ENCODE assay signal across 24 cellular contexts in the genomic region with DNA sequence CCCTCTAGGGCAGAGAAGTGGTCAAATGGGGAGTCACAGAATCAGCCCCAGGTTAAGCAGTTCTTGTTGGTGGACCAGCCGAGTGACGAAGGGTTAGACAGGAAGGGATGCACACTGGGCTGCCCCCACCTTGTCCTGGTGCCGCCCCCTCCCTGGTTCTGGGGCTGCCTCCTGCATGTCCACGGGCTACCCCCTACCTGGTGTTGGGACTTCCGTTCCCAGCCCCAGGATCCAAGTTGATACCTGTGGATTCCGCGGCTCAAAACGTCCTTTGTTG.
DNase-seq lines count a peak whose midpoint lies in the region; ATAC-seq, FAIRE-seq and TF ChIP-seq lines count a peak whose summit lies in the region.
"Had no signal": no experiment of that assay in that cellular context is flagged by ENCODE, and none has a peak within 500 bp of the region (broad histone marks: within the 10 kb centered on the region; RNA-seq: fewer than 3 reads in every experiment).

No MANE protein-coding gene starts in this region.

- no peak overlapping the region for H2AFZ ChIP-seq in HepG2 (ENCODE audit: low read length)

- peak; percentile 31 for ATAC-seq in HepG2
- peak; percentile 6 for ATAC-seq in upper lobe of right lung
- no peak for ATAC-seq in GM18520 (IDR thresholded peaks at IDR 0.05; ENCODE audit: unreplicated experiment)
- no peak for ATAC-seq in stimulated activated naive B cell treated with anti-CD40 and anti-IgM and Interleukin-4, amounts not matched to agents 10 μg/mL and 1 μg/mL and 100 μg/mL, for 72 hours (replicated peaks)
- ATAC-seq: naive thymus-derived CD4-positive, alpha-beta T cell had no signal

- CTCF ChIA-PET in MCF 10A (lab: Yijun Ruan, JAX) = no interaction called here
- CTCF ChIA-PET in HepG2 (lab: Yijun Ruan, JAX; ENCODE audit: low intra/inter-chr PET ratio, low total read pairs) = no interaction called here
- CTCF ChIA-PET in CD8-positive, alpha-beta memory T cell (lab: Charles Lee) = interaction anchor here (0.5 kb wide), 1 partner anchor 10 kb away, joined by 3 read pairs; no protein-coding TSS in a partner anchor

- H3K79me2 ChIP-seq in HepG2 (ENCODE audit: insufficient read depth, low read length) = no peaks in the 10 kb centered on the region

- WGBS in HepG2 (ENCODE audit: low lambda C conversion rate) = 11% methylated on average over 4 of the region's 8 CpGs

- no peak overlapping the region for H3K27ac Mint-ChIP-seq in MCF 10A (ENCODE audit: low read depth, unreplicated experiment)
- H3K27ac Mint-ChIP-seq in stimulated activated naive B cell treated with anti-CD40 and anti-IgM and Interleukin-4, amounts not matched to agents 10 μg/mL and 1 μg/mL and 100 μg/mL, for 72 hours = no peak overlapping the region
- peak overlapping the region in 1 of 8 donors; percentile 69 for H3K27ac Mint-ChIP-seq in CD8-positive, alpha-beta memory T cell
- H3K27ac Mint-ChIP-seq: B cell; naive thymus-derived CD4-positive, alpha-beta T cell; T-helper 2 cell treated with Interferon-gamma antibody and Interleukin-4, amounts not matched to agents 5 μg/mL and 100 μg/mL, for 36 hours had no signal

- no peaks in the 10 kb centered on the region; the same call in 1 of the 2 replicates for H4K20me1 ChIP-seq in HepG2 (ENCODE audit: insufficient read depth, low read length)

- H3K9me3 Mint-ChIP-seq in MCF 10A (ENCODE audit: unreplicated experiment) = no peaks in the 10 kb centered on the region
- H3K9me3 Mint-ChIP-seq in stimulated activated naive B cell treated with anti-CD40 and anti-IgM and Interleukin-4, amounts not matched to agents 10 μg/mL and 1 μg/mL and 100 μg/mL, for 72 hours = no peaks in the 10 kb centered on the region
- H3K9me3 Mint-ChIP-seq in CD8-positive, alpha-beta memory T cell = peaks cover 0 to 6% (median 2%) of the 10 kb centered on the region in 5 donors

- no peak for TF ChIP-seq RAD21 in HepG2 (CRISPR knock-in tag; IDR thresholded peaks at IDR 0.05)

- H3K36me3 ChIP-seq in HepG2 (replicated peaks in 1 of 2; ENCODE audit: control insufficient read depth in 1 of 2, insufficient read depth in 2 of 2, low read length in 2 of 2) (no peaks in the 10 kb centered on the region), upper lobe of right lung (no peaks in the 10 kb centered on the region)
- no peaks in the 10 kb centered on the region for H3K36me3 ChIP-seq in CD8-positive, alpha-beta memory T cell (ENCODE audit: insufficient read depth, low read length)
- H3K36me3 ChIP-seq: pancreas, SJSA1, transverse colon had no signal

- no peak for FAIRE-seq in HepG2 (lab: Jason Lieb, UNC)
- FAIRE-seq: kidney, pancreas had no signal

- DNase-seq in DMS53 treated with DMSO at 0.1 percent for 48 hours (lab: John Stamatoyannopoulos, UW; ENCODE audit: unreplicated experiment) = peak; percentile 68
- DNase-seq in DMS53 (lab: John Stamatoyannopoulos, UW) = no peak
- DNase-seq in MCF 10A (ENCODE audit: unreplicated experiment) = no peak
- no peak for DNase-seq in HepG2 (ENCODE audit: low spot score)
- no peak for DNase-seq in upper lobe of right lung
- no peak for DNase-seq in stimulated activated naive B cell treated with anti-CD40 and anti-IgM and Interleukin-4, amounts not matched to agents 10 μg/mL and 1 μg/mL and 100 μg/mL, for 72 hours
- no peak for DNase-seq in CD8-positive, alpha-beta memory T cell
- DNase-seq: activated CD4-positive, alpha-beta T cell treated with anti-CD3 and anti-CD28 coated beads, Interleukin-2, amount 50 U/mL, for 48 hours; activated naive CD4-positive, alpha-beta T cell; activated T-cell treated with anti-CD3 and anti-CD28 coated beads for 4 hours; foreskin fibroblast; hypothalamus; kidney; naive thymus-derived CD4-positive, alpha-beta T cell; NCI-H1694 treated with DMSO at 0.1 percent for 48 hours; NCI-H748 treated with DMSO at 0.1 percent for 48 hours; pancreas; stimulated activated naive CD4-positive, alpha-beta T cell treated with Interleukin-2 at 50 U/mL for 16 hours; transverse colon had no signal

- H3K27me3 Mint-ChIP-seq in MCF 10A (ENCODE audit: insufficient read depth, unreplicated experiment) = peaks cover 2% of the 10 kb centered on the region
- H3K27me3 Mint-ChIP-seq in stimulated activated naive B cell treated with anti-CD40 and anti-IgM and Interleukin-4, amounts not matched to agents 10 μg/mL and 1 μg/mL and 100 μg/mL, for 72 hours = peaks cover 32 to 52% of the 10 kb centered on the region in 2 donors
- H3K27me3 Mint-ChIP-seq in CD8-positive, alpha-beta memory T cell = peaks cover 11 to 27% of the 10 kb centered on the region in 2 donors

- no peak overlapping the region for H3K9ac ChIP-seq in HepG2 (ENCODE audit: insufficient read depth, low read depth, low read length)

- peak overlapping the region; percentile 67 for H3K4me3 Mint-ChIP-seq in MCF 10A (ENCODE audit: unreplicated experiment)
- no peak overlapping the region for H3K4me3 Mint-ChIP-seq in stimulated activated naive B cell treated with anti-CD40 and anti-IgM and Interleukin-4, amounts not matched to agents 10 μg/mL and 1 μg/mL and 100 μg/mL, for 72 hours
- no peak overlapping the region for H3K4me3 Mint-ChIP-seq in CD8-positive, alpha-beta memory T cell
- H3K4me3 Mint-ChIP-seq: B cell; naive thymus-derived CD4-positive, alpha-beta T cell; T-helper 2 cell treated with Interferon-gamma antibody and Interleukin-4, amounts not matched to agents 5 μg/mL and 100 μg/mL, for 36 hours had no signal

- POLR2A ChIA-PET in MCF 10A (lab: Yijun Ruan, JAX) = no interaction called here
- POLR2A ChIA-PET in HepG2 (lab: Yijun Ruan, JAX) = no interaction called here
- POLR2A ChIA-PET in CD8-positive, alpha-beta memory T cell (lab: Charles Lee) = no interaction called here

- H3K4me2 ChIP-seq in HepG2 (ENCODE audit: low read depth, low read length) = peak overlapping the region; percentile 58

- BruUV-seq in MCF 10A (replicated peaks; lab: Mats Ljungman, UMichigan) (no TSS peak), HepG2 (replicated peaks; lab: Mats Ljungman, UMichigan) (no TSS peak)

- TF ChIP-seq CTCF in MCF 10A (IDR thresholded peaks at IDR 0.05; ENCODE audit: unreplicated experiment) (no peak), HepG2 (CRISPR knock-in tag; IDR thresholded peaks at IDR 0.05) (no peak), upper lobe of right lung (IDR thresholded peaks at IDR 0.05) (no peak)

- no peaks in the 10 kb centered on the region for H3K9me3 ChIP-seq in HepG2 (ENCODE audit: low read length)
- H3K9me3 ChIP-seq in upper lobe of right lung = no peaks in the 10 kb centered on the region
- H3K9me3 ChIP-seq in CD8-positive, alpha-beta memory T cell (ENCODE audit: low read length) = no peaks in the 10 kb centered on the region
- H3K9me3 ChIP-seq: pancreas, SJSA1, transverse colon had no signal

- peaks cover 24% of the 10 kb centered on the region for H3K4me1 ChIP-seq in HepG2 (ENCODE audit: insufficient read depth, low read length)
- H3K4me1 ChIP-seq in upper lobe of right lung = no peaks in the 10 kb centered on the region
- no peaks in the 10 kb centered on the region for H3K4me1 ChIP-seq in CD8-positive, alpha-beta memory T cell (ENCODE audit: insufficient read depth, low read length)
- H3K4me1 ChIP-seq: pancreas had no signal

- no peaks in the 10 kb centered on the region for H3K36me3 Mint-ChIP-seq in MCF 10A (ENCODE audit: insufficient read depth, unreplicated experiment)
- H3K36me3 Mint-ChIP-seq in stimulated activated naive B cell treated with anti-CD40 and anti-IgM and Interleukin-4, amounts not matched to agents 10 μg/mL and 1 μg/mL and 100 μg/mL, for 72 hours = peaks cover 0 to 2% of the 10 kb centered on the region in 2 donors
- H3K36me3 Mint-ChIP-seq in CD8-positive, alpha-beta memory T cell = no peaks in the 10 kb centered on the region
- H3K36me3 Mint-ChIP-seq: naive thymus-derived CD4-positive, alpha-beta T cell had no signal

- TF ChIP-seq POLR2A in HepG2 (IDR thresholded peaks at IDR 0.05; ENCODE audit: insufficient read depth in 1 of 2, low read depth in 2 of 2, low read length in 2 of 2) = no peak

- in situ Hi-C loops in HepG2 (cut with HindIII; ENCODE audit: extremely low pct_ligation_motif_present, low pct_unique_long_range_greater_than_20kb) = loop anchor here (5.0 kb wide), 1 partner anchor 74 kb away; a partner anchor contains a TSS

- H3K27ac ChIP-seq in HepG2 (ENCODE audit: extremely low read length, insufficient read depth, low read length) (no peak overlapping the region), upper lobe of right lung (no peak overlapping the region)
- H3K27ac ChIP-seq in CD8-positive, alpha-beta memory T cell (ENCODE audit: low read depth, low read length) = no peak overlapping the region
- H3K27ac ChIP-seq: 22Rv1, pancreas, SJSA1 had no signal

- intact Hi-C loops in MCF 10A (cut with micrococcal nuclease) (no loop called here), HepG2 (cut with micrococcal nuclease; ENCODE audit: unreplicated experiment) (loop anchor here (5.0 kb wide), 1 partner anchor 401 kb away; no protein-coding TSS in a partner anchor), upper lobe of right lung (cut with DNase I) (no loop called here)

- H3K4me1 Mint-ChIP-seq in MCF 10A (ENCODE audit: insufficient read depth, unreplicated experiment) = peaks cover 27% of the 10 kb centered on the region
- H3K4me1 Mint-ChIP-seq in stimulated activated naive B cell treated with anti-CD40 and anti-IgM and Interleukin-4, amounts not matched to agents 10 μg/mL and 1 μg/mL and 100 μg/mL, for 72 hours = peaks cover 0 to 3% of the 10 kb centered on the region in 2 donors
- no peaks in the 10 kb centered on the region for H3K4me1 Mint-ChIP-seq in CD8-positive, alpha-beta memory T cell
- H3K4me1 Mint-ChIP-seq: B cell; naive thymus-derived CD4-positive, alpha-beta T cell had no signal

- H3K27me3 ChIP-seq in HepG2 (ENCODE audit: control insufficient read depth in 1 of 2, insufficient read depth in 2 of 2, low read length in 2 of 2) (no peaks in the 10 kb centered on the region; a peak in 1 of 5 replicates), upper lobe of right lung (no peaks in the 10 kb centered on the region)
- H3K27me3 ChIP-seq in CD8-positive, alpha-beta memory T cell (ENCODE audit: insufficient read depth, low read length, poor library complexity, severe bottlenecking) = peaks cover under 1% of the 10 kb centered on the region
- H3K27me3 ChIP-seq: pancreas, SJSA1, transverse colon had no signal

- peak overlapping the region in 1 of 3 experiments; percentile 55; a peak in 1 of 6 replicates for H3K4me3 ChIP-seq in HepG2 (replicated peaks in 1 of 3; ENCODE audit: insufficient read depth in 1 of 3, low read depth in 2 of 3, low read length in 3 of 3)
- no peak overlapping the region for H3K4me3 ChIP-seq in upper lobe of right lung
- no peak overlapping the region for H3K4me3 ChIP-seq in CD8-positive, alpha-beta memory T cell (ENCODE audit: low read length)
- H3K4me3 ChIP-seq: pancreas, SJSA1 had no signal

- no peak for TF ChIP-seq EP300 in HepG2 (IDR thresholded peaks at IDR 0.05; ENCODE audit: low read depth in 2 of 2, low read length in 2 of 2)
- no peak for TF ChIP-seq EP300 in HepG2 (CRISPR knock-in tag; IDR thresholded peaks at IDR 0.05; ENCODE audit: borderline replicate concordance)

Comparison
In these comparisons a context has a peak if more than half of its experiments do, and no peak if none do; other contexts are left out.
1. ATAC-seq: peak in HepG2 (single experiment) and upper lobe of right lung (single experiment); none in GM18520 (single experiment) and stimulated activated naive B cell treated with anti-CD40 and anti-IgM and Interleukin-4, amounts not matched to agents 10 μg/mL and 1 μg/mL and 100 μg/mL, for 72 hours (0 of 2).